Comparison of ENCODE assay signal across 18 cellular contexts in the genomic region with DNA sequence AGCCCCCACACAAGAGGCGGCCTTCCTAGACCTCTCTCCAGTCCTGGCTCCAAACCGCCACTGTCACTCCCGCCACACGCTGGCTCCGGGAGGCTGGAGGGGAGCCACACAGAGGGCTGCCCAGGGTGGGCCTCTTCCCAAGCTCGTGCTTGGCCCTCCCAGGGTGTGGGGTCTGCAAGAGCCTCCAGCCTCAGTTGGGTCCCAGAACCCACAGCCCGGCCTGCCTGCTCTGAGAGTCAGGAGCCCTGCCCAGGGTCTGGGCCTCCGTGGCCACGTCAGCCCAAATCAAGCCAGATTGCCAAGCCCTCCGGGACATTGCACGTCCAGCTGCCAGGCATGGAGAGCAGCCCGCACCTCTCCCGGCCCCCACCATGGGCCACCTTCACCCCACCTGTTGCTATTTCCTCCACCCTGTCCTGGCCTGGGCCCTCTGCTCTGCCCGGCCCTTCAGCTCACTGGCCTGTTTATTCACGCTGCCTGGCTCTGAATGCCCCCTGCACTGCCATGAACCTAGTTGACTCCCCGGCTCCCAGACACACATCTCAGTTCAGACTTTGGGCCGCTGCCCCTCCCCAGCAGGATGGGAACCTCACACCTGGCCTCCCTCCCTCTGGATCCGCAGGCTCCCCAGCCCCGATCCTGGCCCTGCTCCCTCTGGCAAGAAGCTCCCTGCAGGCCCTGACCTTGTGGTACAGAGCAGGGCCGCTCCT.
A peak's percentile ranks its signal among the peaks of the same experiment; 100 is the strongest.
DNase-seq lines count a peak whose midpoint lies in the region; ATAC-seq and TF ChIP-seq lines count a peak whose summit lies in the region.
"Had no signal": no experiment of that assay in that cellular context is flagged by ENCODE, and none has a peak within 500 bp of the region (broad histone marks: within the 10 kb centered on the region; RNA-seq: fewer than 3 reads in every experiment).

No MANE protein-coding gene starts in this region.

- H3K27ac Mint-ChIP-seq in immature natural killer cell: peak overlapping the region in 3 of 6 donors; percentile 29 to 59 (median 49)
- H3K27ac Mint-ChIP-seq: activated naive CD4-positive, alpha-beta T cell treated with anti-CD3 and anti-CD28 coated beads, Interleukin-2, amount 50 U/mL, for 24 hours had no signal

- no peak overlapping the region for H3K4me3 ChIP-seq in fibroblast of mammary gland (ENCODE audit: control insufficient read depth, low read depth, low read length)
- H3K4me3 ChIP-seq: SK-N-MC, thoracic aorta had no signal

- peaks cover 10 to 20% of the 10 kb centered on the region in 2 donors for H3K4me1 Mint-ChIP-seq in immature natural killer cell

- no peaks in the 10 kb centered on the region for H3K9me3 Mint-ChIP-seq in immature natural killer cell
- H3K9me3 Mint-ChIP-seq: activated naive CD4-positive, alpha-beta T cell treated with anti-CD3 and anti-CD28 coated beads, Interleukin-2, amount 50 U/mL, for 24 hours had no signal

- H3K4me3 Mint-ChIP-seq in immature natural killer cell: no peak overlapping the region
- H3K4me3 Mint-ChIP-seq: activated naive CD4-positive, alpha-beta T cell treated with anti-CD3 and anti-CD28 coated beads, Interleukin-2, amount 50 U/mL, for 24 hours had no signal

- H3K27me3 Mint-ChIP-seq in immature natural killer cell (ENCODE audit: low read depth in 3 of 3): peaks cover 0 to 10% (median 5%) of the 10 kb centered on the region in 3 donors
- H3K27me3 Mint-ChIP-seq: activated naive CD4-positive, alpha-beta T cell treated with anti-CD3 and anti-CD28 coated beads, Interleukin-2, amount 50 U/mL, for 24 hours had no signal

- ATAC-seq in HG02884 (IDR thresholded peaks at IDR 0.05; ENCODE audit: unreplicated experiment): no peak
- ATAC-seq: esophagus mucosa had no signal

- no peak for TF ChIP-seq CTCF in fibroblast of mammary gland (conservative IDR thresholded peaks at IDR 0.05; ENCODE audit: control insufficient read depth, insufficient read depth, low read depth, low read length)

- intact Hi-C loops in posterior cingulate gyrus (cut with DNase I): loop anchor here (5.0 kb wide), 1 partner anchor 101 kb away; no protein-coding TSS in a partner anchor

- DNase-seq in Daoy (ENCODE audit: low read depth) (peak; percentile 0), HuH-7 (ENCODE audit: low spot score) (peak; percentile 8), fibroblast of mammary gland (ENCODE audit: low read depth) (peak; percentile 34), posterior cingulate gyrus (peak in 6 of 10 donors; percentile 5 to 86 (median 48)), immature natural killer cell (no peak), SIG-M5 (lab: John Stamatoyannopoulos, UW) (no peak), D341Med (ENCODE audit: low spot score) (no peak)
- DNase-seq: GOT3; hippocampal formation; Kasumi-1; NCI-H1417 treated with DMSO at 0.1 percent for 48 hours; NCI-H446; stimulated activated CD4-positive, alpha-beta T cell treated with anti-CD3 and anti-CD28 coated beads, Interleukin-12 subunit alpha, Interleukin-12 subunit beta, amount 100 ng/mL, for 4 hours had no signal

- H3K36me3 Mint-ChIP-seq in immature natural killer cell: peaks cover 0 to 8% (median 4%) of the 10 kb centered on the region in 3 donors

Comparison
In these comparisons a context has a peak if more than half of its experiments do, and no peak if none do; other contexts are left out.
1. DNase-seq: peak in Daoy (single experiment), HuH-7 (single experiment), fibroblast of mammary gland (single experiment) and posterior cingulate gyrus (6 of 10); none in immature natural killer cell (0 of 3), SIG-M5 (single experiment) and D341Med (single experiment).